ENCODE assay signal across 8 cellular contexts in genomic region chr3:170359178-170359704, GRCh38. TPM values are rescaled to one million over a fixed set of nuclear protein-coding genes. Genes with fewer than 3 reads are reported as not detected.
A peak's percentile ranks its signal among the peaks of the same experiment; 100 is the strongest.
DNase-seq lines count a peak whose midpoint lies in the region; ATAC-seq and TF ChIP-seq lines count a peak whose summit lies in the region.

No MANE protein-coding gene starts in this region.

- H3K4me1 ChIP-seq in ascending aorta (peaks cover 16 to 24% of the 10 kb centered on the region in 2 donors), left lung (peaks cover 21 to 65% of the 10 kb centered on the region in 2 donors), tibial artery (peaks cover 0 to 65% (median 33%) of the 10 kb centered on the region in 4 donors)

- H3K4me3 ChIP-seq in ascending aorta (peak overlapping the region; percentile 91 to 98), left lung (peak overlapping the region; percentile 87 to 94), tibial artery (peak overlapping the region; percentile 94 to 98)

- H3K9me3 ChIP-seq in ascending aorta (no peaks in the 10 kb centered on the region), left lung (no peaks in the 10 kb centered on the region), tibial artery (no peaks in the 10 kb centered on the region)

- CTCF ChIA-PET in activated naive CD4-positive, alpha-beta T cell treated with anti-CD3 and anti-CD28 coated beads for 36 hours (lab: Charles Lee): interaction anchor here (0.8 kb wide), 1 partner anchor 9 kb away, joined by 3 read pairs; no protein-coding TSS in a partner anchor

- no peaks in the 10 kb centered on the region for H3K27me3 ChIP-seq in ascending aorta
- H3K27me3 ChIP-seq in left lung: no peaks in the 10 kb centered on the region
- H3K27me3 ChIP-seq in tibial artery: no peaks in the 10 kb centered on the region

- no peak overlapping the region for H3K27ac Mint-ChIP-seq in activated naive CD4-positive, alpha-beta T cell treated with anti-CD3 and anti-CD28 coated beads for 36 hours
- peak overlapping the region in 1 of 2 donors; percentile 94 for H3K27ac Mint-ChIP-seq in activated naive CD4-positive, alpha-beta T cell treated with anti-CD3 and anti-CD28 coated beads, Interleukin-2, amount 50 U/mL, for 72 hours

- H3K36me3 Mint-ChIP-seq in activated naive CD4-positive, alpha-beta T cell treated with anti-CD3 and anti-CD28 coated beads for 36 hours (ENCODE audit: low read depth): peaks cover 32% of the 10 kb centered on the region
- peaks cover 29 to 39% of the 10 kb centered on the region in 2 donors for H3K36me3 Mint-ChIP-seq in activated naive CD4-positive, alpha-beta T cell treated with anti-CD3 and anti-CD28 coated beads, Interleukin-2, amount 50 U/mL, for 72 hours

- H3K27me3 Mint-ChIP-seq in activated naive CD4-positive, alpha-beta T cell treated with anti-CD3 and anti-CD28 coated beads for 36 hours (ENCODE audit: low read depth): no peaks in the 10 kb centered on the region

- H3K36me3 ChIP-seq in ascending aorta (peaks cover 8 to 10% of the 10 kb centered on the region in 2 donors), left lung (peaks cover 0 to 41% of the 10 kb centered on the region in 2 donors), tibial artery (peaks cover 0 to 8% (median 0%) of the 10 kb centered on the region in 3 donors)

- no peak for DNase-seq in activated naive CD4-positive, alpha-beta T cell treated with anti-CD3 and anti-CD28 coated beads for 36 hours
- no peak for DNase-seq in activated naive CD4-positive, alpha-beta T cell treated with anti-CD3 and anti-CD28 coated beads, Interleukin-2, amount 50 U/mL, for 72 hours (ENCODE audit: low spot score in 2 of 2)
- no peak for DNase-seq in ascending aorta (ENCODE audit: low spot score in 2 of 2)
- no peak for DNase-seq in left lung
- no peak for DNase-seq in tibial artery
- DNase-seq in omental fat pad (ENCODE audit: low spot score): no peak
- no peak for DNase-seq in NCI-H1092 (lab: John Stamatoyannopoulos, UW)

- H3K4me1 Mint-ChIP-seq in activated naive CD4-positive, alpha-beta T cell treated with anti-CD3 and anti-CD28 coated beads for 36 hours (ENCODE audit: low read depth): peaks cover 35% of the 10 kb centered on the region

- intact Hi-C loops in activated naive CD4-positive, alpha-beta T cell treated with anti-CD3 and anti-CD28 coated beads for 36 hours (cut with micrococcal nuclease): loop anchor here (2.0 to 10.0 kb wide), 5 partner anchors 302 to 1096 kb away; partner anchors contain the start of genes GPR160, LRRC34, LRRIQ4 and SEC62
- intact Hi-C loops in ascending aorta (cut with DNase I) (loop anchor here (5.0 to 10.0 kb wide), 3 partner anchors 513 to 1034 kb away; partner anchors contain the start of gene RPL22L1), left lung (cut with DNase I) (no loop called here), tibial artery (cut with DNase I; ENCODE audit: low total_unique reads) (loop anchor here (5.0 to 10.0 kb wide), 2 partner anchors 177 to 594 kb away; partner anchors contain the start of genes ACTRT3, PHC3 and TERC)

- TF ChIP-seq CTCF in ascending aorta (IDR thresholded peaks at IDR 0.05) (no peak), left lung (IDR thresholded peaks at IDR 0.05) (no peak), tibial artery (IDR thresholded peaks at IDR 0.05) (no peak), omental fat pad (IDR thresholded peaks at IDR 0.05) (no peak)

- H3K27ac ChIP-seq in ascending aorta: peak overlapping the region; percentile 98 to 100
- H3K27ac ChIP-seq in left lung: peak overlapping the region; percentile 100
- peak overlapping the region in 1 of 2 donors; percentile 100 for H3K27ac ChIP-seq in tibial artery

- peak overlapping the region; percentile 96 for H3K4me3 Mint-ChIP-seq in activated naive CD4-positive, alpha-beta T cell treated with anti-CD3 and anti-CD28 coated beads for 36 hours

- no peak for ATAC-seq in activated naive CD4-positive, alpha-beta T cell treated with anti-CD3 and anti-CD28 coated beads, Interleukin-2, amount 50 U/mL, for 72 hours
- ATAC-seq in left lung: no peak
- ATAC-seq in omental fat pad (ENCODE audit: low FRiP score): no peak
- ATAC-seq in HG03175 (IDR thresholded peaks at IDR 0.05; ENCODE audit: unreplicated experiment): no peak

- H3K9me3 Mint-ChIP-seq in activated naive CD4-positive, alpha-beta T cell treated with anti-CD3 and anti-CD28 coated beads for 36 hours: peaks cover 9% of the 10 kb centered on the region
- peaks cover 0 to 8% of the 10 kb centered on the region in 2 donors for H3K9me3 Mint-ChIP-seq in activated naive CD4-positive, alpha-beta T cell treated with anti-CD3 and anti-CD28 coated beads, Interleukin-2, amount 50 U/mL, for 72 hours

RNA-seq across cellular contexts. Expression of gene SKIL, which starts 1.7 kb away (rescaled TPM):
- 10 to 100 TPM; 16.3 to 17.5 TPM for total RNA-seq in activated naive CD4-positive, alpha-beta T cell treated with anti-CD3 and anti-CD28 coated beads for 36 hours
- 10 to 100 TPM; 16.8 to 21.9 TPM for total RNA-seq in activated naive CD4-positive, alpha-beta T cell treated with anti-CD3 and anti-CD28 coated beads, Interleukin-2, amount 50 U/mL, for 72 hours
- 30.2 TPM for total RNA-seq in ascending aorta
- 100 to 1,000 TPM in 1 of 2 donors, 10 to 100 TPM in 1; 96.2 to 109 TPM for total RNA-seq in left lung
- 10 to 100 TPM; 38.9 to 79.1 (median 54.9) TPM for total RNA-seq in omental fat pad

RNA-seq across cellular contexts. Expression of gene CLDN11, which starts 59.4 kb away (rescaled TPM):
- total RNA-seq in activated naive CD4-positive, alpha-beta T cell treated with anti-CD3 and anti-CD28 coated beads for 36 hours: not detected
- total RNA-seq in activated naive CD4-positive, alpha-beta T cell treated with anti-CD3 and anti-CD28 coated beads, Interleukin-2, amount 50 U/mL, for 72 hours: not detected
- total RNA-seq in ascending aorta (7.0 TPM), left lung (10 to 100 TPM in 1 of 2 donors, 1 to 10 TPM in 1; 9.9 to 12.4 TPM), omental fat pad (10 to 100 TPM; 24.6 to 57.6 (median 47.8) TPM)

Comparison
In these comparisons a context has a peak if more than half of its experiments do, and no peak if none do; other contexts are left out.
1. intact Hi-C loops: an anchor here in activated naive CD4-positive, alpha-beta T cell treated with anti-CD3 and anti-CD28 coated beads for 36 hours (2.0 to 10.0 kb wide), ascending aorta (5.0 to 10.0 kb wide) and tibial artery (5.0 to 10.0 kb wide); none called in left lung.